Comparison of ENCODE assay signal across 20 cellular contexts in the genomic region with DNA sequence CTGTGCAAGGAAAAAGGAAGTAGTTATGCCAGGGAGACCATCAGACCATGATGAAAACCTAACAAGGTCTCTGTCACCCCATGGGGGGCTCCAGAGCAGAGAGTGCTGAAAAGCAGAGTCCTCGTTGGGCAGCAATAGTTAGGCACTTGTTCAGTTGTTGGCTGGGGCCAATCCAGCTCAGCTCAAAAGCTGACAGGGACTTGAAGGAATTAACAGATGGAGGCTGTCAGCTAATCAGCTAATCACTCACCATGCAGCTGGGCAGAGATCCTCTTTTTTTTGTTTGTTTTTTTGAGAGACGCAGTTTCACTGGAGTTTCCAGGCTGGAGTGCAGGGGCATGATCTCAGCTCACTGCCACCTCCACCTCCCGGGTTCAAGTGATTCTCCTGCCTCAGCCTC. TPM values are rescaled to one million over a fixed set of nuclear protein-coding genes. Genes with fewer than 3 reads are reported as not detected.
DNase-seq lines count a peak whose midpoint lies in the region; ATAC-seq and TF ChIP-seq lines count a peak whose summit lies in the region.
"Had no signal": no experiment of that assay in that cellular context is flagged by ENCODE, and none has a peak within 500 bp of the region (broad histone marks: within the 10 kb centered on the region; RNA-seq: fewer than 3 reads in every experiment).

No MANE protein-coding gene starts in this region.

- in situ Hi-C loops in GM23248 (cut with MboI), result loop anchor here (25.0 kb wide), 2 partner anchors 427 to 627 kb away; no protein-coding TSS in a partner anchor

- H3K27ac Mint-ChIP-seq in stimulated activated naive B cell treated with anti-CD40 and anti-IgM and Interleukin-4, amounts not matched to agents 10 μg/mL and 1 μg/mL and 100 μg/mL, for 72 hours, result no peak overlapping the region
- no peak overlapping the region for H3K27ac Mint-ChIP-seq in activated T-helper 17 cell treated with anti-CD3 and anti-CD28 coated beads, Interleukin-2, amount 50 U/mL, for 72 hours
- H3K27ac Mint-ChIP-seq in nephron progenitor cell, result no peak overlapping the region
- H3K27ac Mint-ChIP-seq: WTC11 had no signal

- TF ChIP-seq CTCF in left lung (IDR thresholded peaks at IDR 0.05) (no peak), suprapubic skin (IDR thresholded peaks at IDR 0.05) (no peak), omental fat pad (IDR thresholded peaks at IDR 0.05) (no peak), nephron progenitor cell (IDR thresholded peaks at IDR 0.05) (no peak)

- H3K36me3 Mint-ChIP-seq in stimulated activated naive B cell treated with anti-CD40 and anti-IgM and Interleukin-4, amounts not matched to agents 10 μg/mL and 1 μg/mL and 100 μg/mL, for 72 hours, result no peaks in the 10 kb centered on the region
- H3K36me3 Mint-ChIP-seq in activated T-helper 17 cell treated with anti-CD3 and anti-CD28 coated beads, Interleukin-2, amount 50 U/mL, for 72 hours (ENCODE audit: low read depth), result peaks cover 36% of the 10 kb centered on the region
- peaks cover 56% of the 10 kb centered on the region for H3K36me3 Mint-ChIP-seq in nephron progenitor cell (ENCODE audit: low read depth)

- TF ChIP-seq EP300 in suprapubic skin (IDR thresholded peaks at IDR 0.05), result no peak

- 49 to 69% methylated on average over 3 of the region's 3 CpGs for WGBS in GM23248 (ENCODE audit: low coverage in 1 of 2, low lambda C conversion rate in 2 of 2, missing lambda C conversion rate in 2 of 2), 2 experiments
- 74% methylated on average over 3 of the region's 3 CpGs for WGBS in suprapubic skin

- peaks cover 23% of the 10 kb centered on the region for H3K4me1 ChIP-seq in GM23248 (ENCODE audit: insufficient read depth)
- H3K4me1 ChIP-seq in left lung, result peaks cover 9 to 37% of the 10 kb centered on the region in 2 donors
- H3K4me1 ChIP-seq in suprapubic skin, result peaks cover 12% of the 10 kb centered on the region
- H3K4me1 ChIP-seq: body of pancreas, right lobe of liver, thyroid gland had no signal

- H2AFZ ChIP-seq in GM23248, result peak overlapping the region; percentile 42; the same call in 1 of the 2 replicates

- no peaks in the 10 kb centered on the region for H3K27me3 Mint-ChIP-seq in stimulated activated naive B cell treated with anti-CD40 and anti-IgM and Interleukin-4, amounts not matched to agents 10 μg/mL and 1 μg/mL and 100 μg/mL, for 72 hours
- H3K27me3 Mint-ChIP-seq in activated T-helper 17 cell treated with anti-CD3 and anti-CD28 coated beads, Interleukin-2, amount 50 U/mL, for 72 hours, result no peaks in the 10 kb centered on the region
- no peaks in the 10 kb centered on the region for H3K27me3 Mint-ChIP-seq in nephron progenitor cell (ENCODE audit: low read depth, poor library complexity)

- peak overlapping the region; percentile 51 for H3K4me2 ChIP-seq in GM23248 (ENCODE audit: unreplicated experiment)

- no peak overlapping the region for H3K4me3 Mint-ChIP-seq in stimulated activated naive B cell treated with anti-CD40 and anti-IgM and Interleukin-4, amounts not matched to agents 10 μg/mL and 1 μg/mL and 100 μg/mL, for 72 hours
- no peak overlapping the region for H3K4me3 Mint-ChIP-seq in activated T-helper 17 cell treated with anti-CD3 and anti-CD28 coated beads, Interleukin-2, amount 50 U/mL, for 72 hours
- H3K4me3 Mint-ChIP-seq in nephron progenitor cell, result no peak overlapping the region
- H3K4me3 Mint-ChIP-seq: WTC11 had no signal

- no peak overlapping the region for H3K4me3 ChIP-seq in GM23248
- no peak overlapping the region for H3K4me3 ChIP-seq in left lung
- H3K4me3 ChIP-seq in suprapubic skin, result no peak overlapping the region
- H3K4me3 ChIP-seq: body of pancreas, ovary, right lobe of liver, thyroid gland had no signal

- DNase-seq in GM23248, result no peak
- peak; percentile 94 for DNase-seq in NCI-H82 (lab: John Stamatoyannopoulos, UW)
- no peak for DNase-seq in left lung
- DNase-seq in suprapubic skin (ENCODE audit: low spot score in 2 of 2), result no peak
- DNase-seq in stimulated activated naive B cell treated with anti-CD40 and anti-IgM and Interleukin-4, amounts not matched to agents 10 μg/mL and 1 μg/mL and 100 μg/mL, for 72 hours, result no peak
- DNase-seq in omental fat pad (ENCODE audit: low spot score), result no peak
- no peak for DNase-seq in nephron progenitor cell
- DNase-seq: body of pancreas, islet precursor cell, mammary epithelial cell, NCI-H1092, NCI-H2029 treated with DMSO at 0.1 percent for 48 hours, ovary, right lobe of liver, T-helper 9 cell, thyroid gland had no signal

- H3K27me3 ChIP-seq in GM23248 (replicated peaks; ENCODE audit: insufficient read depth), result no peaks in the 10 kb centered on the region
- no peaks in the 10 kb centered on the region for H3K27me3 ChIP-seq in left lung
- no peaks in the 10 kb centered on the region for H3K27me3 ChIP-seq in suprapubic skin
- H3K27me3 ChIP-seq: body of pancreas, ovary, right lobe of liver, thyroid gland had no signal

- peaks cover 5 to 14% of the 10 kb centered on the region in 2 donors for H3K4me1 Mint-ChIP-seq in stimulated activated naive B cell treated with anti-CD40 and anti-IgM and Interleukin-4, amounts not matched to agents 10 μg/mL and 1 μg/mL and 100 μg/mL, for 72 hours
- H3K4me1 Mint-ChIP-seq in activated T-helper 17 cell treated with anti-CD3 and anti-CD28 coated beads, Interleukin-2, amount 50 U/mL, for 72 hours, result peaks cover 4% of the 10 kb centered on the region
- H3K4me1 Mint-ChIP-seq in nephron progenitor cell, result no peaks in the 10 kb centered on the region

- H3K9ac ChIP-seq in GM23248, result peak overlapping the region; percentile 66

- no peaks in the 10 kb centered on the region for H3K9me2 ChIP-seq in GM23248 (ENCODE audit: insufficient read depth)

- H3K27ac ChIP-seq in GM23248, result peak overlapping the region; percentile 83
- peak overlapping the region; percentile 74 to 76 for H3K27ac ChIP-seq in left lung
- H3K27ac ChIP-seq in suprapubic skin, result peak overlapping the region; percentile 48
- H3K27ac ChIP-seq: ovary, right lobe of liver, thyroid gland had no signal

- H4K20me1 ChIP-seq in GM23248 (ENCODE audit: insufficient read depth), result no peaks in the 10 kb centered on the region

- no peaks in the 10 kb centered on the region for H3K79me2 ChIP-seq in GM23248 (ENCODE audit: insufficient read depth)

- ATAC-seq in left lung (no peak), omental fat pad (ENCODE audit: low FRiP score) (no peak)
- no peak for ATAC-seq in stimulated activated naive B cell treated with anti-CD40 and anti-IgM and Interleukin-4, amounts not matched to agents 10 μg/mL and 1 μg/mL and 100 μg/mL, for 72 hours (replicated peaks)
- no peak for ATAC-seq in activated T-helper 17 cell treated with anti-CD3 and anti-CD28 coated beads, Interleukin-2, amount 50 U/mL, for 72 hours (replicated peaks)
- ATAC-seq: body of pancreas, right lobe of liver, WTC11 had no signal

- H3K36me3 ChIP-seq in GM23248 (ENCODE audit: low read depth) (no peaks in the 10 kb centered on the region; the same call in 1 of the 2 replicates), left lung (no peaks in the 10 kb centered on the region), suprapubic skin (no peaks in the 10 kb centered on the region)
- H3K36me3 ChIP-seq: ovary, right lobe of liver, thyroid gland had no signal

- intact Hi-C loops in left lung (cut with DNase I), result no loop called here

- H3K9me3 ChIP-seq in GM23248 (ENCODE audit: low read depth) (no peaks in the 10 kb centered on the region), left lung (no peaks in the 10 kb centered on the region), suprapubic skin (no peaks in the 10 kb centered on the region)
- H3K9me3 ChIP-seq: body of pancreas, ovary, right lobe of liver, thyroid gland had no signal

- H3F3A ChIP-seq in GM23248 (ENCODE audit: insufficient read depth), result peaks cover 19% of the 10 kb centered on the region

- H3K9me3 Mint-ChIP-seq in stimulated activated naive B cell treated with anti-CD40 and anti-IgM and Interleukin-4, amounts not matched to agents 10 μg/mL and 1 μg/mL and 100 μg/mL, for 72 hours, result no peaks in the 10 kb centered on the region
- H3K9me3 Mint-ChIP-seq in activated T-helper 17 cell treated with anti-CD3 and anti-CD28 coated beads, Interleukin-2, amount 50 U/mL, for 72 hours, result no peaks in the 10 kb centered on the region
- H3K9me3 Mint-ChIP-seq in nephron progenitor cell, result peaks cover 1% of the 10 kb centered on the region

- TF ChIP-seq POLR2A in suprapubic skin (IDR thresholded peaks at IDR 0.05), result no peak

RNA-seq across cellular contexts. Expression of gene CEP55, which starts 18.1 kb away (rescaled TPM):
- 21.5 and 32.4 TPM in 2 replicates for total RNA-seq in GM23248 (2014; rRNA removed; shearing (Covaris generic))
- polyA plus RNA-seq in GM23248 (2016; fragmentation: Nextera tagmentation; extraction: Ambion mirVana), result 14.9 and 16.8 TPM in 2 replicates
- total RNA-seq in left lung (1 to 10 TPM; 3.4 to 9.5 TPM), suprapubic skin (1 to 10 TPM; 1.4 to 4.3 (median 2.8) TPM), omental fat pad (1 to 10 TPM in 1 of 4 donors, under 1 TPM in 2, not detected in 1; 0.19 to 3.2 (median 0.32) TPM)
- 10 to 100 TPM; 47.8 to 73.8 TPM for total RNA-seq in activated T-helper 17 cell treated with anti-CD3 and anti-CD28 coated beads, Interleukin-2, amount 50 U/mL, for 72 hours
- total RNA-seq: body of pancreas had no signal

RNA-seq across cellular contexts. Expression of gene MYOF, which starts 32.4 kb away (rescaled TPM):
- total RNA-seq in GM23248 (2014; rRNA removed; shearing (Covaris generic)), result 256 and 261 TPM in 2 replicates
- 93.0 and 101 TPM in 2 replicates for polyA plus RNA-seq in GM23248 (2016; fragmentation: Nextera tagmentation; extraction: Ambion mirVana)
- 100 to 1,000 TPM; 241 to 295 TPM for total RNA-seq in left lung
- 100 to 1,000 TPM in 3 of 4 donors, 10 to 100 TPM in 1; 77.8 to 174 (median 116) TPM for total RNA-seq in suprapubic skin
- 10 to 100 TPM; 30.6 to 50.2 TPM for total RNA-seq in activated T-helper 17 cell treated with anti-CD3 and anti-CD28 coated beads, Interleukin-2, amount 50 U/mL, for 72 hours
- total RNA-seq in omental fat pad, result 100 to 1,000 TPM in 1 of 4 donors, 10 to 100 TPM in 3; 44.6 to 113 (median 74.5) TPM

RNA-seq across cellular contexts. Expression of gene FFAR4, which starts 52.0 kb away (rescaled TPM):
- total RNA-seq in GM23248 (2014; rRNA removed; shearing (Covaris generic)), result not detected in 2 replicates
- not detected in 2 replicates for polyA plus RNA-seq in GM23248 (2016; fragmentation: Nextera tagmentation; extraction: Ambion mirVana)
- total RNA-seq in left lung, result 1 to 10 TPM; 2.1 to 4.0 TPM
- total RNA-seq in suprapubic skin, result 1 to 10 TPM in 1 of 4 donors, under 1 TPM in 3; 0.36 to 1.3 (median 0.77) TPM
- not detected for total RNA-seq in activated T-helper 17 cell treated with anti-CD3 and anti-CD28 coated beads, Interleukin-2, amount 50 U/mL, for 72 hours
- total RNA-seq in omental fat pad, result 1 to 10 TPM; 2.5 to 6.7 (median 3.1) TPM
- total RNA-seq: mammary epithelial cell, NCI-H460, RPMI7951 had no signal
- polyA plus RNA-seq: mammary epithelial cell had no signal
